15 cellular contexts compared by ENCODE assay signal in genomic region chr5:86880344-86880743, GRCh38.
"Had no signal": no experiment of that assay in that cellular context is flagged by ENCODE, and none has a peak within 500 bp of the region (broad histone marks: within the 10 kb centered on the region; RNA-seq: fewer than 3 reads in every experiment).

No MANE protein-coding gene starts in this region.

- H3K4me1 ChIP-seq: gastroesophageal sphincter, neural progenitor cell, parathyroid adenoma had no signal

- H3K27ac ChIP-seq: gastroesophageal sphincter, left ventricle myocardium inferior, neural progenitor cell, parathyroid adenoma, tibial artery had no signal

- H3K4me3 Mint-ChIP-seq: activated T-cell treated with anti-CD3 and anti-CD28 coated beads, Interleukin-2, amount 50 U/mL, for 24 hours; brain; dendritic cell treated with granulocyte-macrophage colony-stimulating factor and Interleukin-4, amounts not matched to agents 40 ng/mL and 50 ng/mL, for 4 days; effector memory CD8-positive, alpha-beta T cell; neural progenitor cell; stimulated activated effector memory CD8-positive, alpha-beta T cell treated with anti-CD3 and anti-CD28 coated beads, Interleukin-12 subunit alpha, Interleukin-12 subunit beta, amount 100 ng/mL, for 72 hours had no signal

- H3K9ac ChIP-seq: neural progenitor cell, parathyroid adenoma had no signal

- H3K79me2 ChIP-seq: parathyroid adenoma had no signal

- DNase-seq: activated effector memory CD4-positive, alpha-beta T cell treated with anti-CD3 and anti-CD28 coated beads, Interleukin-2, amount 50 U/mL, for 16 hours; activated T-cell treated with anti-CD3 and anti-CD28 coated beads, Interleukin-2, amount 50 U/mL, for 24 hours; cerebellar nuclear complex; kidney; left ventricle myocardium inferior; tibial artery had no signal

- H3K4me3 ChIP-seq: gastroesophageal sphincter, left ventricle myocardium inferior, neural progenitor cell, smooth muscle cell, tibial artery had no signal

- H3K36me3 Mint-ChIP-seq: activated naive CD4-positive, alpha-beta T cell treated with anti-CD3 and anti-CD28 coated beads, Interleukin-2, amount 50 U/mL, for 72 hours; brain; neural progenitor cell; stimulated activated effector memory CD8-positive, alpha-beta T cell treated with anti-CD3 and anti-CD28 coated beads, Interleukin-12 subunit alpha, Interleukin-12 subunit beta, amount 100 ng/mL, for 72 hours had no signal

- H3K27me3 ChIP-seq: gastroesophageal sphincter, neural progenitor cell, tibial artery had no signal

- H3K27me3 Mint-ChIP-seq: dendritic cell treated with granulocyte-macrophage colony-stimulating factor and Interleukin-4, amounts not matched to agents 40 ng/mL and 50 ng/mL, for 4 days had no signal

- H3K36me3 ChIP-seq: gastroesophageal sphincter, left ventricle myocardium inferior, neural progenitor cell, tibial artery had no signal

- H3K9me3 Mint-ChIP-seq: activated naive CD4-positive, alpha-beta T cell treated with anti-CD3 and anti-CD28 coated beads, Interleukin-2, amount 50 U/mL, for 72 hours; activated T-cell treated with anti-CD3 and anti-CD28 coated beads, Interleukin-2, amount 50 U/mL, for 24 hours; dendritic cell treated with granulocyte-macrophage colony-stimulating factor and Interleukin-4, amounts not matched to agents 40 ng/mL and 50 ng/mL, for 4 days; effector memory CD8-positive, alpha-beta T cell; neural progenitor cell; stimulated activated effector memory CD8-positive, alpha-beta T cell treated with anti-CD3 and anti-CD28 coated beads, Interleukin-12 subunit alpha, Interleukin-12 subunit beta, amount 100 ng/mL, for 72 hours had no signal

- H3K27ac Mint-ChIP-seq: activated naive CD4-positive, alpha-beta T cell treated with anti-CD3 and anti-CD28 coated beads, Interleukin-2, amount 50 U/mL, for 72 hours; activated T-cell treated with anti-CD3 and anti-CD28 coated beads, Interleukin-2, amount 50 U/mL, for 24 hours; dendritic cell treated with granulocyte-macrophage colony-stimulating factor and Interleukin-4, amounts not matched to agents 40 ng/mL and 50 ng/mL, for 4 days; neural progenitor cell; stimulated activated effector memory CD8-positive, alpha-beta T cell treated with anti-CD3 and anti-CD28 coated beads, Interleukin-12 subunit alpha, Interleukin-12 subunit beta, amount 100 ng/mL, for 72 hours had no signal

- H3K4me2 ChIP-seq: neural progenitor cell had no signal
